8 cellular contexts compared by ENCODE assay signal in genomic region chr2:224957540-224958465, GRCh38.
DNase-seq lines count a peak whose midpoint lies in the region; ATAC-seq, FAIRE-seq and TF ChIP-seq lines count a peak whose summit lies in the region.
"Had no signal": no experiment of that assay in that cellular context is flagged by ENCODE, and none has a peak within 500 bp of the region (broad histone marks: within the 10 kb centered on the region; RNA-seq: fewer than 3 reads in every experiment).

No MANE protein-coding gene starts in this region.

- DNase-seq in T-cell (no peak), spleen (no peak), D721Med (ENCODE audit: insufficient read length, low spot score) (no peak), AG20443 (ENCODE audit: low spot score) (no peak)
- DNase-seq in stimulated activated CD4-positive, alpha-beta T cell treated with anti-CD3 and anti-CD28 coated beads, Interleukin-4, amount 100 ng/mL, for 4 hours = no peak

- TF ChIP-seq POLR2A in spleen (IDR thresholded peaks at IDR 0.05) = peak in 1 of 3 donors; percentile 37

- peaks cover 36% of the 10 kb centered on the region for H3K36me3 Mint-ChIP-seq in T-cell

- peak overlapping the region; percentile 72 to 90 (median 80) for H3K27ac ChIP-seq in spleen

- H3K27me3 Mint-ChIP-seq in T-cell = no peaks in the 10 kb centered on the region

- no peaks in the 10 kb centered on the region for H3K9me3 ChIP-seq in spleen

- ATAC-seq in GM19023 (IDR thresholded peaks at IDR 0.05; ENCODE audit: unreplicated experiment) = peak; percentile 91
- ATAC-seq in HG02642 (IDR thresholded peaks at IDR 0.05; ENCODE audit: poor library complexity, unreplicated experiment) = peak; percentile 88
- ATAC-seq in T-cell (replicated peaks in 1 of 4) = peak in 1 of 4 experiments; percentile 38

- H3K4me1 ChIP-seq in spleen = peaks cover 44 to 91% (median 52%) of the 10 kb centered on the region in 6 donors

- no peaks in the 10 kb centered on the region for H3K36me3 ChIP-seq in spleen

- no peaks in the 10 kb centered on the region for H3K9me3 Mint-ChIP-seq in T-cell

- no peak for FAIRE-seq in D721Med (lab: Jason Lieb, UNC)
- FAIRE-seq: keratinocyte had no signal

- H3K4me3 Mint-ChIP-seq in T-cell = peak overlapping the region in 2 of 3 donors; percentile 5 to 18

- CTCF ChIA-PET in T-cell (lab: Charles Lee) = interaction anchor here in 1 of 2 donors (0.6 kb wide), 1 partner anchor 9 kb away, joined by 8 read pairs; no protein-coding TSS in a partner anchor

- peaks cover 83 to 89% (median 84%) of the 10 kb centered on the region in 3 donors for H3K4me1 Mint-ChIP-seq in T-cell

- TF ChIP-seq CTCF in spleen (IDR thresholded peaks at IDR 0.05 in 8 of 11, conservative IDR thresholded peaks at IDR 0.05 in 3 of 11) (no peak), D721Med (IDR thresholded peaks at IDR 0.05; ENCODE audit: insufficient read depth, missing control alignments) (no peak)

- intact Hi-C loops in spleen (cut with DNase I; ENCODE audit: low total_unique reads) = no loop called here

- H3K27ac Mint-ChIP-seq in T-cell = peak overlapping the region; percentile 82 to 83

- H3K27me3 ChIP-seq in spleen (replicated peaks in 1 of 7) = no peaks in the 10 kb centered on the region

- peak overlapping the region in 1 of 8 donors; percentile 23 for H3K4me3 ChIP-seq in spleen

- 64 to 77% (median 68%) methylated on average over 8 of the region's 8 CpGs for WGBS in spleen, 5 donors

- POLR2A ChIA-PET in T-cell (lab: Charles Lee) = interaction anchor here in 1 of 2 donors (0.7 kb wide), 1 partner anchor 138 kb away, joined by 10 read pairs; no protein-coding TSS in a partner anchor
